In genomic region chr6:34176261-34177031, GRCh38 we compare ENCODE assay signal across 13 cellular contexts. TPM values are rescaled to one million over a fixed set of nuclear protein-coding genes. Genes with fewer than 3 reads are reported as not detected.
A peak's percentile ranks its signal among the peaks of the same experiment; 100 is the strongest.
DNase-seq lines count a peak whose midpoint lies in the region; FAIRE-seq and TF ChIP-seq lines count a peak whose summit lies in the region.
"Had no signal": no experiment of that assay in that cellular context is flagged by ENCODE, and none has a peak within 500 bp of the region (broad histone marks: within the 10 kb centered on the region; RNA-seq: fewer than 3 reads in every experiment).

No MANE protein-coding gene starts in this region.

- H2AK5ac ChIP-seq in H1 (ENCODE audit: low read depth, low read length) = 0 out of 2 replicates have a peak overlapping the region, but pooled peaks have one; percentile 24

- no peak overlapping the region for H2BK120ac ChIP-seq in H1 (replicated peaks; ENCODE audit: low read depth, low read length)

- no peak for FAIRE-seq in H1 (lab: Jason Lieb, UNC)

- no peaks in the 10 kb centered on the region for H3K79me1 ChIP-seq in H1 (ENCODE audit: low read depth, low read length)

- H2AFZ ChIP-seq in H1 (ENCODE audit: low read length) = no peak overlapping the region

- H3K14ac ChIP-seq in H1 (ENCODE audit: insufficient read length) = no peak overlapping the region

- H3K27me3 ChIP-seq in H7 (ENCODE audit: control insufficient read depth, insufficient read depth, low read length) = no peaks in the 10 kb centered on the region; the same call in 1 of the 2 replicates
- no peaks in the 10 kb centered on the region for H3K27me3 ChIP-seq in H1 (replicated peaks in 1 of 4; ENCODE audit: control insufficient read depth in 3 of 4, extremely low read depth in 1 of 4, insufficient read depth in 3 of 4, low read length in 3 of 4)
- H3K27me3 ChIP-seq in spleen (replicated peaks in 1 of 7) = no peaks in the 10 kb centered on the region
- H3K27me3 ChIP-seq: BLaER1 had no signal

- 84% methylated on average over 9 of the region's 9 CpGs; no CpG with 5 or more reads in 1 of the 2 experiments for WGBS in H1 (ENCODE audit: extremely low coverage in 1 of 2, insufficient coverage in 1 of 2, insufficient read length in 1 of 2, insufficient replicate concordance in 2 of 2, low coverage in 1 of 2, low lambda C conversion rate in 2 of 2, missing lambda C conversion rate in 1 of 2), 2 experiments
- WGBS in spleen, 5 donors = 79 to 92% (median 88%) methylated on average over 7 to 9 of the region's 9 CpGs

- POLR2A ChIA-PET in H1 (lab: Charles Lee; ENCODE audit: partially characterized antibody) = interaction anchor here (1.0 to 1.5 kb wide), 4 partner anchors 13 to 68 kb away, joined by 3 to 5 read pairs (median 4); partner anchors contain the start of gene HMGA1
- POLR2A ChIA-PET in MCF 10A (lab: Yijun Ruan, JAX) = interaction anchor here (0.6 kb wide), 1 partner anchor 125 kb away, joined by 3 read pairs; no protein-coding TSS in a partner anchor

- H3K27ac ChIP-seq in H1 (ENCODE audit: low read depth, low read length) (no peak overlapping the region), spleen (no peak overlapping the region)
- H3K27ac ChIP-seq: BLaER1 had no signal

- H4K5ac ChIP-seq in H1 (ENCODE audit: insufficient read length, low read depth, low read length) = no peak overlapping the region

- no peak overlapping the region for H2BK5ac ChIP-seq in H1 (ENCODE audit: low read depth, low read length)

- H2BK15ac ChIP-seq in H1 (ENCODE audit: low read length) = no peak overlapping the region

- no peaks in the 10 kb centered on the region for H3K9me3 Mint-ChIP-seq in MCF 10A (ENCODE audit: unreplicated experiment)
- H3K9me3 Mint-ChIP-seq: IgD-negative memory B cell had no signal

- H3K56ac ChIP-seq in H1 (replicated peaks; ENCODE audit: insufficient read length, low read depth, low read length) = no peak overlapping the region

- TF ChIP-seq POLR2A in H1 (IDR thresholded peaks at IDR 0.05; ENCODE audit: control extremely low read depth in 1 of 2, low read depth in 2 of 2, low read length in 2 of 2) (no peak), spleen (IDR thresholded peaks at IDR 0.05) (no peak)

- H3K27me3 Mint-ChIP-seq in MCF 10A (ENCODE audit: insufficient read depth, unreplicated experiment) = no peaks in the 10 kb centered on the region
- H3K27me3 Mint-ChIP-seq: IgD-negative memory B cell had no signal

- no peak overlapping the region for H3K9ac ChIP-seq in H1 (replicated peaks in 1 of 4; ENCODE audit: extremely low read depth in 1 of 4, low read depth in 3 of 4, low read length in 3 of 4)
- H3K9ac ChIP-seq: BLaER1 had no signal

- peaks cover 0 to 2% (median 0%) of the 10 kb centered on the region in 4 experiments; a peak in 1 of 7 replicates for H3K4me1 ChIP-seq in H1 (replicated peaks in 1 of 4; ENCODE audit: control insufficient read depth in 3 of 4, insufficient read depth in 4 of 4, low read length in 3 of 4)
- H3K4me1 ChIP-seq in spleen = peaks cover 0 to under 1% (median 0%) of the 10 kb centered on the region in 6 donors
- H3K4me1 ChIP-seq: BLaER1 had no signal

- DNase-seq in GM03348 (ENCODE audit: low spot score) (peak; percentile 7), H7 (peak; percentile 22), H1 (ENCODE audit: low read depth in 1 of 2, low spot score in 2 of 2) (no peak), spleen (peak; percentile 41), MCF 10A (ENCODE audit: unreplicated experiment) (no peak), cerebellar nuclear complex (lab: John Stamatoyannopoulos, UW) (no peak), HCEC 1CT (no peak)
- DNase-seq: NCI-H1436, NCI-H2081 treated with DMSO at 0.1 percent for 48 hours, Right ventricle myocardium superior had no signal

- no peak overlapping the region for H2BK20ac ChIP-seq in H1 (ENCODE audit: low read length)

- no peak overlapping the region for H4K8ac ChIP-seq in H1 (ENCODE audit: extremely low read depth, insufficient read depth, low read length)

- CTCF ChIA-PET in H1 (lab: Charles Lee; ENCODE audit: partially characterized antibody) (interaction anchor here (1.1 to 1.3 kb wide), 2 partner anchors 14 to 20 kb away, joined by 3 to 4 read pairs; no protein-coding TSS in a partner anchor), MCF 10A (lab: Yijun Ruan, JAX) (interaction anchor here (0.6 to 1.5 kb wide), 2 partner anchors 13 to 55 kb away, joined by 3 to 4 read pairs; no protein-coding TSS in a partner anchor)

- no peak overlapping the region for H2BK12ac ChIP-seq in H1 (ENCODE audit: low read depth, low read length)

- BruUV-seq in MCF 10A (replicated peaks; lab: Mats Ljungman, UMichigan) = no TSS peak

- TF ChIP-seq CTCF in H1 (IDR thresholded peaks at IDR 0.05; ENCODE audit: control extremely low read depth in 1 of 3, insufficient read depth in 1 of 3, low read depth in 1 of 3, low read length in 3 of 3) (no peak), spleen (IDR thresholded peaks at IDR 0.05 in 8 of 11, conservative IDR thresholded peaks at IDR 0.05 in 3 of 11) (no peak), MCF 10A (IDR thresholded peaks at IDR 0.05; ENCODE audit: unreplicated experiment) (no peak)

- H3K18ac ChIP-seq in H1 (ENCODE audit: extremely low read depth, low read length) = no peak overlapping the region

- no peak overlapping the region for H3K23ac ChIP-seq in H1 (ENCODE audit: insufficient read length)

- H4K20me1 ChIP-seq in H1 (replicated peaks in 1 of 2; ENCODE audit: control insufficient read depth in 1 of 2, insufficient read depth in 2 of 2, low read length in 2 of 2) = no peaks in the 10 kb centered on the region
- H4K20me1 ChIP-seq: BLaER1 had no signal

- no peak overlapping the region for H3K4me3 ChIP-seq in H7 (ENCODE audit: insufficient read depth, low read depth, low read length)
- no peak overlapping the region for H3K4me3 ChIP-seq in H1 (ENCODE audit: extremely low read depth in 1 of 4, insufficient read depth in 2 of 4, low read depth in 3 of 4, low read length in 4 of 4)
- no peak overlapping the region for H3K4me3 ChIP-seq in spleen
- H3K4me3 ChIP-seq: BLaER1 had no signal

- no peak overlapping the region for H3K4ac ChIP-seq in H1 (replicated peaks; ENCODE audit: insufficient read length, low read depth, low read length)

- peaks cover 7% of the 10 kb centered on the region for H3K4me1 Mint-ChIP-seq in MCF 10A (ENCODE audit: insufficient read depth, unreplicated experiment)

- H3K36me3 ChIP-seq in H7 (replicated peaks; ENCODE audit: control insufficient read depth, insufficient read depth, low read length) (no peaks in the 10 kb centered on the region), H1 (ENCODE audit: control insufficient read depth in 2 of 4, insufficient read depth in 4 of 4, low read length in 3 of 4) (no peaks in the 10 kb centered on the region), spleen (no peaks in the 10 kb centered on the region)
- H3K36me3 ChIP-seq: BLaER1 had no signal

- no peak overlapping the region for H3K4me3 Mint-ChIP-seq in MCF 10A (ENCODE audit: unreplicated experiment)
- H3K4me3 Mint-ChIP-seq: IgD-negative memory B cell had no signal

- H4K91ac ChIP-seq in H1 (replicated peaks; ENCODE audit: insufficient read length, low read length) = no peak overlapping the region

- H3K36me3 Mint-ChIP-seq in MCF 10A (ENCODE audit: insufficient read depth, unreplicated experiment) = no peaks in the 10 kb centered on the region

- H3K23me2 ChIP-seq in H1 (ENCODE audit: low read depth, low read length) = no peaks in the 10 kb centered on the region

- no peak for TF ChIP-seq RAD21 in H1 (IDR thresholded peaks at IDR 0.05 in 1 of 2, conservative IDR thresholded peaks at IDR 0.05 in 1 of 2; ENCODE audit: low read depth in 2 of 2, low read length in 2 of 2)

- H3K4me2 ChIP-seq in H1 (ENCODE audit: insufficient read depth in 1 of 2, low read depth in 2 of 2, low read length in 2 of 2) = no peak overlapping the region
- H3K4me2 ChIP-seq: BLaER1 had no signal

- no peak overlapping the region for H3K27ac Mint-ChIP-seq in MCF 10A (ENCODE audit: low read depth, unreplicated experiment)
- H3K27ac Mint-ChIP-seq: IgD-negative memory B cell had no signal

- H3K79me2 ChIP-seq in H1 (ENCODE audit: control insufficient read depth in 1 of 2, insufficient read depth in 2 of 2, low read length in 2 of 2) = no peaks in the 10 kb centered on the region

- TF ChIP-seq EP300 in H1 (IDR thresholded peaks at IDR 0.05; ENCODE audit: borderline replicate concordance in 1 of 2, low read depth in 2 of 2, low read length in 2 of 2) = no peak

- no peaks in the 10 kb centered on the region; a peak in 1 of 4 replicates for H3K9me3 ChIP-seq in H1 (ENCODE audit: insufficient read depth in 2 of 2, low read depth in 1 of 2, low read length in 1 of 2)
- no peaks in the 10 kb centered on the region for H3K9me3 ChIP-seq in spleen

- intact Hi-C loops in spleen (cut with DNase I; ENCODE audit: low total_unique reads) (no loop called here), MCF 10A (cut with micrococcal nuclease) (no loop called here)

TF ChIP-seq in H1, 55 proteins besides CTCF, POLR2A, EP300 and RAD21 (continues in another document):
- TF ChIP-seq ATF2 (IDR thresholded peaks at IDR 0.05; ENCODE audit: low read length) = no peak
- no peak for TF ChIP-seq CHD2 (IDR thresholded peaks at IDR 0.05; ENCODE audit: low read length)
- TF ChIP-seq CREB1 (IDR thresholded peaks at IDR 0.05) = no peak
- no peak for TF ChIP-seq MAFK (IDR thresholded peaks at IDR 0.05; ENCODE audit: low read depth, low read length)

RNA-seq across cellular contexts. Expression of gene GRM4, which starts 30.6 kb away (rescaled TPM):
- 23.9 and 35.3 TPM in 2 replicates for total RNA-seq in H7 (2014; rRNA removed; shearing (Covaris generic))
- total RNA-seq in H1 (2021; fragmentation: NEBNext Ultra II Directional; extraction: Animal tissue kit (Norgen Biotek cat#: 25700)) = 18.7 and 21.5 TPM in 2 replicates
- polyA plus RNA-seq in H1 (2011; rRNA removed) (19.6 and 24.2 TPM in 2 replicates), spleen (under 1 TPM in 2 of 3 donors, not detected in 1; 0.02 to 0.05 TPM)
- polyA plus RNA-seq in H1 (2011; cell fraction: cytosol; rRNA removed) = 9.2 TPM
- 32.8 TPM for polyA plus RNA-seq in H1 (2011; cell fraction: nucleus; rRNA removed)
- polyA plus RNA-seq in H1 (2012, experiment 1 of 2) = 9.0 to 19.1 TPM (median 15.6 TPM) in 4 replicates
- polyA plus RNA-seq in H1 (2012, experiment 2 of 2) = 9.6 TPM
- 27.2 TPM for polyA plus RNA-seq in H1 (2013, experiment 1 of 2)
- polyA plus RNA-seq in H1 (2013, experiment 2 of 2) = 27.6 TPM
- 15.4 and 22.9 TPM in 2 replicates for polyA minus RNA-seq in H1 (2011; rRNA and poly(A)+ RNA removed)
- 17.1 TPM for polyA minus RNA-seq in H1 (2011; cell fraction: cytosol; rRNA and poly(A)+ RNA removed)
- polyA minus RNA-seq in H1 (2011; cell fraction: nucleus; rRNA and poly(A)+ RNA removed) = 16.3 TPM
- total RNA-seq in spleen (under 1 TPM in 5 of 7 donors, not detected in 2; 0.07 to 0.26 (median 0.11) TPM), MCF 10A (2022) (not detected in 2 replicates)
- total RNA-seq: Right ventricle myocardium superior had no signal
- polyA plus RNA-seq: AG04450, IgD-negative memory B cell had no signal

Comparison
In these comparisons a context has a peak if more than half of its experiments do, and no peak if none do; other contexts are left out.
1. DNase-seq: peak in GM03348 (single experiment), H7 (single experiment) and spleen (single experiment); none in H1 (0 of 2), MCF 10A (single experiment), cerebellar nuclear complex (0 of 2) and HCEC 1CT (single experiment).
2. RNA of gene GRM4, which starts 30.6 kb away (total RNA-seq): 23.9 to 35.3 TPM in H7 and 18.7 to 21.5 TPM in H1; 0.07 to 0.26 TPM in spleen and not detected in MCF 10A; every median in the first group is over 10 times any median in the second.